1 cellular context compared by ENCODE assay signal in genomic region chr10:33353853-33354252, GRCh38.
TF ChIP-seq lines count a peak whose summit lies in the region.

No MANE protein-coding gene starts in this region.

TF ChIP-seq in HCT116, 20 proteins besides CTCF, POLR2A, EP300 and RAD21:
- TF ChIP-seq JUND (IDR thresholded peaks at IDR 0.05) (peak; percentile 17; the same call in 1 of the 2 replicates), POLR2AphosphoS5 (IDR thresholded peaks at IDR 0.05; ENCODE audit: low read depth, low read length) (no peak)
